14 cellular contexts compared by ENCODE assay signal in genomic region chr11:69983897-69984438, GRCh38.
"Had no signal": no experiment of that assay in that cellular context is flagged by ENCODE, and none has a peak within 500 bp of the region (broad histone marks: within the 10 kb centered on the region; RNA-seq: fewer than 3 reads in every experiment).

No MANE protein-coding gene starts in this region.

- H3K36me3 Mint-ChIP-seq: stimulated activated naive B cell treated with anti-CD40 and anti-IgM and Interleukin-4, amounts not matched to agents 10 μg/mL and 1 μg/mL and 100 μg/mL, for 72 hours had no signal

- H3K9me3 Mint-ChIP-seq: activated CD8-positive, alpha-beta T cell treated with anti-CD3 and anti-CD28 coated beads for 36 hours; stimulated activated naive B cell treated with anti-CD40 and anti-IgM and Interleukin-4, amounts not matched to agents 10 μg/mL and 1 μg/mL and 100 μg/mL, for 72 hours had no signal

- H3K4me3 ChIP-seq: colonic mucosa, gastrocnemius medialis, lower lobe of right lung, prostate gland had no signal

- H3K36me3 ChIP-seq: colonic mucosa, gastrocnemius medialis, lower lobe of right lung, prostate gland had no signal

- DNase-seq: activated CD4-positive, alpha-beta T cell treated with anti-CD3 and anti-CD28 coated beads for 4 hours; activated CD8-positive, alpha-beta memory T cell treated with anti-CD3 and anti-CD28 coated beads, Interleukin-2, amount 50 U/mL, for 48 hours; activated CD8-positive, alpha-beta T cell treated with anti-CD3 and anti-CD28 coated beads for 36 hours; activated naive CD4-positive, alpha-beta T cell treated with Interleukin-2 at 50 U/mL for 16 hours; colonic mucosa; effector CD8-positive, alpha-beta T cell; gastrocnemius medialis; lower lobe of right lung; midbrain; nucleus accumbens; stimulated activated CD4-positive, alpha-beta T cell treated with anti-CD3 and anti-CD28 coated beads, Interleukin-2, amount 100 ng/mL, for 24 hours; stimulated activated naive B cell treated with anti-CD40 and anti-IgM and Interleukin-4, amounts not matched to agents 10 μg/mL and 1 μg/mL and 100 μg/mL, for 72 hours; T-helper 9 cell had no signal

- H3K4me3 Mint-ChIP-seq: activated CD8-positive, alpha-beta T cell treated with anti-CD3 and anti-CD28 coated beads for 36 hours had no signal

- H3K27ac ChIP-seq: colonic mucosa, gastrocnemius medialis, lower lobe of right lung, prostate gland had no signal

- ATAC-seq: activated CD8-positive, alpha-beta T cell treated with anti-CD3 and anti-CD28 coated beads for 36 hours; gastrocnemius medialis; lower lobe of right lung; stimulated activated naive B cell treated with anti-CD40 and anti-IgM and Interleukin-4, amounts not matched to agents 10 μg/mL and 1 μg/mL and 100 μg/mL, for 72 hours had no signal

- H3K4me1 ChIP-seq: colonic mucosa, gastrocnemius medialis had no signal

- H3K9me3 ChIP-seq: colonic mucosa, gastrocnemius medialis, lower lobe of right lung, prostate gland had no signal

- H3K27ac Mint-ChIP-seq: activated CD8-positive, alpha-beta T cell treated with anti-CD3 and anti-CD28 coated beads for 36 hours; stimulated activated naive B cell treated with anti-CD40 and anti-IgM and Interleukin-4, amounts not matched to agents 10 μg/mL and 1 μg/mL and 100 μg/mL, for 72 hours had no signal
